In genomic region chr5:107893642-107894041, GRCh38 we compare ENCODE assay signal across 10 cellular contexts.
A peak's percentile ranks its signal among the peaks of the same experiment; 100 is the strongest.
DNase-seq lines count a peak whose midpoint lies in the region; ATAC-seq, FAIRE-seq and TF ChIP-seq lines count a peak whose summit lies in the region.
"Had no signal": no experiment of that assay in that cellular context is flagged by ENCODE, and none has a peak within 500 bp of the region (broad histone marks: within the 10 kb centered on the region; RNA-seq: fewer than 3 reads in every experiment).

No MANE protein-coding gene starts in this region.

- peaks cover 8% of the 10 kb centered on the region for H3K4me1 Mint-ChIP-seq in Calu3 (ENCODE audit: low read depth, unreplicated experiment)

- TF ChIP-seq RAD21 in H1 (IDR thresholded peaks at IDR 0.05 in 1 of 2, conservative IDR thresholded peaks at IDR 0.05 in 1 of 2; ENCODE audit: low read depth in 2 of 2, low read length in 2 of 2): no peak

- H3K4me3 ChIP-seq in H1 (ENCODE audit: extremely low read depth in 1 of 4, insufficient read depth in 2 of 4, low read depth in 3 of 4, low read length in 4 of 4): no peak overlapping the region
- H3K4me3 ChIP-seq in mucosa of descending colon: no peak overlapping the region

- no peaks in the 10 kb centered on the region for H3K36me3 ChIP-seq in H1 (ENCODE audit: control insufficient read depth in 2 of 4, insufficient read depth in 4 of 4, low read length in 3 of 4)
- H3K36me3 ChIP-seq in mucosa of descending colon (ENCODE audit: low read depth): no peaks in the 10 kb centered on the region

- DNase-seq in Calu3: peak; percentile 38
- peak; percentile 59 for DNase-seq in NCI-H446 treated with DMSO at 0.1 percent for 48 hours (lab: John Stamatoyannopoulos, UW)
- DNase-seq in H1 (ENCODE audit: low read depth in 1 of 2, low spot score in 2 of 2): no peak
- DNase-seq in mucosa of descending colon: no peak
- DNase-seq in effector CD4-positive, alpha-beta T cell: no peak
- no peak for DNase-seq in stimulated activated CD4-positive, alpha-beta T cell treated with anti-CD3 and anti-CD28 coated beads, Interleukin-2, amount 100 ng/mL, for 24 hours
- DNase-seq in GM10248 (ENCODE audit: extremely low spot score): no peak
- DNase-seq: kidney glomerular epithelial cell; stimulated activated CD8-positive, alpha-beta memory T cell treated with anti-CD3 and anti-CD28 coated beads, Interleukin-4, amount 100 ng/mL, for 48 hours had no signal

- H3K27ac ChIP-seq in H1 (ENCODE audit: low read depth, low read length): no peak overlapping the region

- no peak overlapping the region for H2BK120ac ChIP-seq in H1 (replicated peaks; ENCODE audit: low read depth, low read length)

- H3K27me3 ChIP-seq in H1 (replicated peaks in 1 of 4; ENCODE audit: control insufficient read depth in 3 of 4, extremely low read depth in 1 of 4, insufficient read depth in 3 of 4, low read length in 3 of 4): no peaks in the 10 kb centered on the region

- H3K56ac ChIP-seq in H1 (replicated peaks; ENCODE audit: insufficient read length, low read depth, low read length): no peak overlapping the region

- no peak for TF ChIP-seq POLR2A in H1 (IDR thresholded peaks at IDR 0.05; ENCODE audit: control extremely low read depth in 1 of 2, low read depth in 2 of 2, low read length in 2 of 2)

- no peak overlapping the region for H2AFZ ChIP-seq in H1 (ENCODE audit: low read length)

- peak; percentile 63 for ATAC-seq in mucosa of descending colon
- ATAC-seq in GM18861 (IDR thresholded peaks at IDR 0.05; ENCODE audit: unreplicated experiment): no peak

- H3K4me2 ChIP-seq in H1 (ENCODE audit: insufficient read depth in 1 of 2, low read depth in 2 of 2, low read length in 2 of 2): no peak overlapping the region

- POLR2A ChIA-PET in H1 (lab: Charles Lee; ENCODE audit: partially characterized antibody) (no interaction called here), GM10248 (lab: Yijun Ruan, JAX) (no interaction called here)

- BruUV-seq in Calu3 (replicated peaks; lab: Mats Ljungman, UMichigan): no TSS peak

- no peaks in the 10 kb centered on the region for H3K4me1 ChIP-seq in H1 (replicated peaks in 1 of 4; ENCODE audit: control insufficient read depth in 3 of 4, insufficient read depth in 4 of 4, low read length in 3 of 4)
- no peaks in the 10 kb centered on the region for H3K4me1 ChIP-seq in mucosa of descending colon (ENCODE audit: low read depth)

- H2BK20ac ChIP-seq in H1 (ENCODE audit: low read length): no peak overlapping the region

- CTCF ChIA-PET in Calu3 (lab: Charles Lee) (interaction anchor here (0.8 to 1.1 kb wide), 3 partner anchors 15 to 203 kb away, joined by 3 to 5 read pairs (median 4); no protein-coding TSS in a partner anchor), H1 (lab: Charles Lee; ENCODE audit: partially characterized antibody) (interaction anchor here (1.0 to 1.4 kb wide), 2 partner anchors 11 to 40 kb away, joined by 3 to 4 read pairs; no protein-coding TSS in a partner anchor), GM10248 (lab: Yijun Ruan, JAX) (interaction anchor here (0.9 to 1.4 kb wide), 5 partner anchors 8 to 87 kb away, joined by 3 to 5 read pairs (median 4); no protein-coding TSS in a partner anchor)

- H4K91ac ChIP-seq in H1 (replicated peaks; ENCODE audit: insufficient read length, low read length): no peak overlapping the region

- 90% methylated on average over 4 of the region's 4 CpGs; no CpG with 5 or more reads in 1 of the 2 experiments for WGBS in H1 (ENCODE audit: extremely low coverage in 1 of 2, insufficient coverage in 1 of 2, insufficient read length in 1 of 2, insufficient replicate concordance in 2 of 2, low coverage in 1 of 2, low lambda C conversion rate in 2 of 2, missing lambda C conversion rate in 1 of 2), 2 experiments

- H3K27me3 Mint-ChIP-seq in Calu3 (ENCODE audit: unreplicated experiment): no peaks in the 10 kb centered on the region

- H4K20me1 ChIP-seq in H1 (replicated peaks in 1 of 2; ENCODE audit: control insufficient read depth in 1 of 2, insufficient read depth in 2 of 2, low read length in 2 of 2): no peaks in the 10 kb centered on the region

- H2BK12ac ChIP-seq in H1 (ENCODE audit: low read depth, low read length): no peak overlapping the region

- no peak overlapping the region for H3K4ac ChIP-seq in H1 (replicated peaks; ENCODE audit: insufficient read length, low read depth, low read length)

- H3K9ac ChIP-seq in H1 (replicated peaks in 1 of 4; ENCODE audit: extremely low read depth in 1 of 4, low read depth in 3 of 4, low read length in 3 of 4): no peak overlapping the region

- no peaks in the 10 kb centered on the region for H3K79me1 ChIP-seq in H1 (ENCODE audit: low read depth, low read length)

- no peak for TF ChIP-seq CTCF in Calu3 (IDR thresholded peaks at IDR 0.05; ENCODE audit: unreplicated experiment)
- no peak for TF ChIP-seq CTCF in H1 (IDR thresholded peaks at IDR 0.05; ENCODE audit: control extremely low read depth in 1 of 3, insufficient read depth in 1 of 3, low read depth in 1 of 3, low read length in 3 of 3)
- TF ChIP-seq CTCF in mucosa of descending colon (IDR thresholded peaks at IDR 0.05): no peak
- TF ChIP-seq CTCF in GM10248 (IDR thresholded peaks at IDR 0.05; ENCODE audit: control extremely low read depth, extremely low read depth, low read depth, missing control alignments): no peak

- H2BK15ac ChIP-seq in H1 (ENCODE audit: low read length): no peak overlapping the region

- H3K9me3 ChIP-seq in H1 (ENCODE audit: insufficient read depth in 2 of 2, low read depth in 1 of 2, low read length in 1 of 2): no peaks in the 10 kb centered on the region
- no peaks in the 10 kb centered on the region for H3K9me3 ChIP-seq in mucosa of descending colon

- no peaks in the 10 kb centered on the region for H3K23me2 ChIP-seq in H1 (ENCODE audit: low read depth, low read length)

- no peak for TF ChIP-seq EP300 in H1 (IDR thresholded peaks at IDR 0.05; ENCODE audit: borderline replicate concordance in 1 of 2, low read depth in 2 of 2, low read length in 2 of 2)

- no peaks in the 10 kb centered on the region for H3K79me2 ChIP-seq in H1 (ENCODE audit: control insufficient read depth in 1 of 2, insufficient read depth in 2 of 2, low read length in 2 of 2)

- FAIRE-seq in H1 (lab: Jason Lieb, UNC): no peak

- H3K27ac Mint-ChIP-seq in Calu3 (ENCODE audit: unreplicated experiment): peak overlapping the region; percentile 37

- H2BK5ac ChIP-seq in H1 (ENCODE audit: low read depth, low read length): no peak overlapping the region

- H4K5ac ChIP-seq in H1 (ENCODE audit: insufficient read length, low read depth, low read length): no peak overlapping the region

- H3K4me3 Mint-ChIP-seq in Calu3 (ENCODE audit: low read depth, unreplicated experiment): no peak overlapping the region

- H4K8ac ChIP-seq in H1 (ENCODE audit: extremely low read depth, insufficient read depth, low read length): no peak overlapping the region

- H2AK5ac ChIP-seq in H1 (ENCODE audit: low read depth, low read length): no peak overlapping the region

- H3K23ac ChIP-seq in H1 (ENCODE audit: insufficient read length): no peak overlapping the region

- H3K9me3 Mint-ChIP-seq in Calu3 (ENCODE audit: low read depth, unreplicated experiment): no peaks in the 10 kb centered on the region

- H3K14ac ChIP-seq in H1 (ENCODE audit: insufficient read length): no peak overlapping the region

- intact Hi-C loops in Calu3 (cut with micrococcal nuclease; ENCODE audit: unreplicated experiment) (no loop called here), mucosa of descending colon (cut with DNase I, micrococcal nuclease) (no loop called here)

- no peak overlapping the region for H3K18ac ChIP-seq in H1 (ENCODE audit: extremely low read depth, low read length)

- H3K36me3 Mint-ChIP-seq in Calu3 (ENCODE audit: insufficient read depth, unreplicated experiment): no peaks in the 10 kb centered on the region

TF ChIP-seq in H1, 55 proteins besides CTCF, POLR2A, EP300 and RAD21:
- TF ChIP-seq POLR2AphosphoS5 (IDR thresholded peaks at IDR 0.05; ENCODE audit: low read depth, low read length) (no peak), CEBPB (IDR thresholded peaks at IDR 0.05; ENCODE audit: low read depth, low read length) (peak; percentile 76; the same call in 1 of the 2 replicates)

Comparison
In these comparisons a context has a peak if more than half of its experiments do, and no peak if none do; other contexts are left out.
1. DNase-seq: peak in Calu3 (single experiment) and NCI-H446 treated with DMSO at 0.1 percent for 48 hours (single experiment); none in H1 (0 of 2), mucosa of descending colon (0 of 3), effector CD4-positive, alpha-beta T cell (single experiment), stimulated activated CD4-positive, alpha-beta T cell treated with anti-CD3 and anti-CD28 coated beads, Interleukin-2, amount 100 ng/mL, for 24 hours (0 of 2) and GM10248 (single experiment).